15 cellular contexts compared by ENCODE assay signal in genomic region chr1:58812468-58812867, GRCh38. TPM values are rescaled to one million over a fixed set of nuclear protein-coding genes. Genes with fewer than 3 reads are reported as not detected.
DNase-seq lines count a peak whose midpoint lies in the region; ATAC-seq, FAIRE-seq and TF ChIP-seq lines count a peak whose summit lies in the region.
"Had no signal": no experiment of that assay in that cellular context is flagged by ENCODE, and none has a peak within 500 bp of the region (broad histone marks: within the 10 kb centered on the region; RNA-seq: fewer than 3 reads in every experiment).

No MANE protein-coding gene starts in this region.

- intact Hi-C loops in IMR-90 (cut with micrococcal nuclease) (no loop called here), endothelial cell of umbilical vein (cut with micrococcal nuclease) (no loop called here), mucosa of descending colon (cut with DNase I, micrococcal nuclease) (no loop called here)

- H3K27me3 ChIP-seq in CD4-positive, CD25-positive, alpha-beta regulatory T cell (ENCODE audit: control insufficient read depth, insufficient read depth, low read length) = no peaks in the 10 kb centered on the region
- H3K27me3 ChIP-seq in IMR-90 (ENCODE audit: control insufficient read depth, insufficient read depth, low read length) (no peaks in the 10 kb centered on the region), endothelial cell of umbilical vein (ENCODE audit: control insufficient read depth in 2 of 2, insufficient read depth in 2 of 2, low read length in 2 of 2) (no peaks in the 10 kb centered on the region), right atrium auricular region (no peaks in the 10 kb centered on the region)
- H3K27me3 ChIP-seq: heart right ventricle, Peyer's patch had no signal

- H3K36me3 ChIP-seq in CD4-positive, CD25-positive, alpha-beta regulatory T cell (ENCODE audit: control insufficient read depth, insufficient read depth, low read length) = no peaks in the 10 kb centered on the region
- H3K36me3 ChIP-seq in IMR-90 (ENCODE audit: control insufficient read depth, insufficient read depth, low read length) (no peaks in the 10 kb centered on the region), endothelial cell of umbilical vein (ENCODE audit: control insufficient read depth in 2 of 2, extremely low read depth in 1 of 2, insufficient read depth in 2 of 2, low read length in 2 of 2) (no peaks in the 10 kb centered on the region), mucosa of descending colon (ENCODE audit: low read depth) (peaks cover 3% of the 10 kb centered on the region), right atrium auricular region (no peaks in the 10 kb centered on the region)
- H3K36me3 ChIP-seq: heart right ventricle, Peyer's patch had no signal

- no CpG with 5 or more reads among the region's 3 CpGs for WGBS in IMR-90 (ENCODE audit: extremely low coverage in 2 of 2, insufficient read length in 1 of 2), 2 experiments

- peaks cover 8% of the 10 kb centered on the region; the same call in 1 of the 2 replicates for H3K9me1 ChIP-seq in IMR-90 (ENCODE audit: insufficient read depth, low read length)
- H3K9me1 ChIP-seq in endothelial cell of umbilical vein (replicated peaks; ENCODE audit: control insufficient read depth, extremely low read depth, insufficient read depth, low read length) = no peaks in the 10 kb centered on the region

- no peak for ATAC-seq in CD4-positive, CD25-positive, alpha-beta regulatory T cell (ENCODE audit: low read depth in 2 of 2)
- ATAC-seq in IMR-90 (ENCODE audit: low read depth) (no peak), mucosa of descending colon (no peak), GM21515 (IDR thresholded peaks at IDR 0.05; ENCODE audit: unreplicated experiment) (no peak)
- no peak for ATAC-seq in natural killer cell treated with Interleukin-12 subunit alpha and Interleukin-12 subunit beta and Interleukin-15 and Interleukin-18, amount 100 ng/mL, for 72 hours
- ATAC-seq: esophagus mucosa, heart right ventricle had no signal

- dilution Hi-C loops in IMR-90 (cut with HindIII; ENCODE audit: low sequenced_read_pairs, unreplicated experiment) (no loop called here), endothelial cell of umbilical vein (cut with MboI; ENCODE audit: extremely low pct_ligation_motif_present, low sequenced_read_pairs) (no loop called here)

- TF ChIP-seq POLR2A in IMR-90 (IDR thresholded peaks at IDR 0.05; ENCODE audit: low read depth, low read length) = no peak
- TF ChIP-seq POLR2A in endothelial cell of umbilical vein (IDR thresholded peaks at IDR 0.05; ENCODE audit: low read depth, low read length) = no peak

- no peak overlapping the region for H3K56ac ChIP-seq in IMR-90 (ENCODE audit: extremely low read depth, insufficient read depth, low read length)

- H4K8ac ChIP-seq in IMR-90 (ENCODE audit: low read depth in 2 of 2, low read length in 2 of 2) = no peak overlapping the region

- in situ Hi-C loops in IMR-90 (cut with MboI; ENCODE audit: low sequenced_read_pairs) = loop anchor here (10.0 kb wide), 1 partner anchor 332 kb away; no protein-coding TSS in a partner anchor

- no peak overlapping the region for H4K91ac ChIP-seq in IMR-90 (ENCODE audit: insufficient read depth, low read depth, low read length)

- CTCF ChIA-PET in IMR-90 (lab: Yijun Ruan, JAX) (interaction anchor here (0.6 kb wide), 1 partner anchor 322 kb away, joined by 3 read pairs; no protein-coding TSS in a partner anchor), endothelial cell of umbilical vein (lab: Charles Lee) (no interaction called here)

- H2AK5ac ChIP-seq in IMR-90 (ENCODE audit: low read depth, low read length) = peak overlapping the region; percentile 49; the same call in 1 of the 2 replicates

- H3K4ac ChIP-seq in IMR-90 (ENCODE audit: low read depth, low read length) = no peak overlapping the region

- no peak for FAIRE-seq in endothelial cell of umbilical vein (lab: Jason Lieb, UNC)

- H3K4me1 ChIP-seq in CD4-positive, CD25-positive, alpha-beta regulatory T cell (ENCODE audit: control insufficient read depth, insufficient read depth, low read length, poor library complexity, severe bottlenecking) = peaks cover 43% of the 10 kb centered on the region
- peaks cover 13% of the 10 kb centered on the region for H3K4me1 ChIP-seq in IMR-90 (ENCODE audit: control insufficient read depth, insufficient read depth, low read length)
- peaks cover 46% of the 10 kb centered on the region for H3K4me1 ChIP-seq in endothelial cell of umbilical vein (ENCODE audit: control insufficient read depth, extremely low read depth, insufficient read depth, low read length)
- H3K4me1 ChIP-seq in mucosa of descending colon (ENCODE audit: low read depth) = peaks cover 31% of the 10 kb centered on the region
- peaks cover 0 to 34% of the 10 kb centered on the region in 2 donors for H3K4me1 ChIP-seq in right atrium auricular region

- peak overlapping the region; percentile 22 to 94 (median 83) for H3K27ac Mint-ChIP-seq in CD4-positive, CD25-positive, alpha-beta regulatory T cell
- H3K27ac Mint-ChIP-seq in natural killer cell treated with Interleukin-12 subunit alpha and Interleukin-12 subunit beta and Interleukin-15 and Interleukin-18, amount 100 ng/mL, for 72 hours = peak overlapping the region; percentile 10 to 23

- H3K79me2 ChIP-seq in endothelial cell of umbilical vein (ENCODE audit: control insufficient read depth, insufficient read depth, low read length) = no peaks in the 10 kb centered on the region

- 0 out of 2 replicates have a peak overlapping the region, but pooled peaks have one; percentile 22 for H2BK120ac ChIP-seq in IMR-90 (ENCODE audit: low read depth, low read length)

- no peak overlapping the region for H3K27ac ChIP-seq in CD4-positive, CD25-positive, alpha-beta regulatory T cell (ENCODE audit: insufficient read depth, low read length, poor library complexity, severe bottlenecking)
- H3K27ac ChIP-seq in IMR-90 (ENCODE audit: insufficient read depth, low read length) (no peak overlapping the region), endothelial cell of umbilical vein (ENCODE audit: insufficient read depth, low read depth, low read length) (no peak overlapping the region), right atrium auricular region (no peak overlapping the region)

- no peak for TF ChIP-seq CTCF in IMR-90 (conservative IDR thresholded peaks at IDR 0.05; ENCODE audit: low read depth, low read length)
- TF ChIP-seq CTCF in endothelial cell of umbilical vein (IDR thresholded peaks at IDR 0.05; ENCODE audit: extremely low read depth in 1 of 2, insufficient read depth in 1 of 2, low read depth in 1 of 2, low read length in 2 of 2) = no peak
- TF ChIP-seq CTCF in mucosa of descending colon (IDR thresholded peaks at IDR 0.05) = no peak
- no peak for TF ChIP-seq CTCF in right atrium auricular region (IDR thresholded peaks at IDR 0.05)

- peaks cover 20 to 53% (median 32%) of the 10 kb centered on the region in 4 donors for H3K4me1 Mint-ChIP-seq in CD4-positive, CD25-positive, alpha-beta regulatory T cell
- H3K4me1 Mint-ChIP-seq in natural killer cell treated with Interleukin-12 subunit alpha and Interleukin-12 subunit beta and Interleukin-15 and Interleukin-18, amount 100 ng/mL, for 72 hours (ENCODE audit: low read depth in 2 of 2) = peaks cover 38 to 43% of the 10 kb centered on the region in 2 donors

- BruUV-seq in IMR-90 (replicated peaks; lab: Mats Ljungman, UMichigan) (no TSS peak), endothelial cell of umbilical vein (replicated peaks; lab: Mats Ljungman, UMichigan) (no TSS peak)

- H3K27me3 Mint-ChIP-seq in CD4-positive, CD25-positive, alpha-beta regulatory T cell = no peaks in the 10 kb centered on the region
- no peaks in the 10 kb centered on the region for H3K27me3 Mint-ChIP-seq in natural killer cell treated with Interleukin-12 subunit alpha and Interleukin-12 subunit beta and Interleukin-15 and Interleukin-18, amount 100 ng/mL, for 72 hours

- peak overlapping the region; percentile 15 for H3K4me3 ChIP-seq in CD4-positive, CD25-positive, alpha-beta regulatory T cell (ENCODE audit: low read depth, low read length)
- no peak overlapping the region for H3K4me3 ChIP-seq in IMR-90 (ENCODE audit: insufficient read depth, low read depth, low read length)
- no peak overlapping the region for H3K4me3 ChIP-seq in endothelial cell of umbilical vein (replicated peaks in 1 of 3; ENCODE audit: insufficient read depth in 1 of 3, low read depth in 1 of 3, low read length in 3 of 3)
- no peak overlapping the region for H3K4me3 ChIP-seq in mucosa of descending colon
- H3K4me3 ChIP-seq in right atrium auricular region = no peak overlapping the region
- H3K4me3 ChIP-seq: heart right ventricle, Peyer's patch had no signal

- H3K79me1 ChIP-seq in IMR-90 (ENCODE audit: low read depth in 1 of 2, low read length in 2 of 2) = peaks cover 0 to 8% of the 10 kb centered on the region in 2 experiments; a peak in 2 of 4 replicates

- no peak overlapping the region for H2BK5ac ChIP-seq in IMR-90 (ENCODE audit: low read depth, low read length, poor library complexity, severe bottlenecking)

- DNase-seq in CD4-positive, CD25-positive, alpha-beta regulatory T cell = no peak
- DNase-seq in IMR-90 (no peak), endothelial cell of umbilical vein (ENCODE audit: low read depth, low spot score) (peak; percentile 42), mucosa of descending colon (no peak), NCI-H510A (lab: John Stamatoyannopoulos, UW) (no peak), right atrium auricular region (ENCODE audit: low spot score) (no peak)
- no peak for DNase-seq in natural killer cell treated with Interleukin-12 subunit alpha and Interleukin-12 subunit beta and Interleukin-15 and Interleukin-18, amount 100 ng/mL, for 72 hours (ENCODE audit: low spot score)
- DNase-seq: activated CD8-positive, alpha-beta memory T cell treated with anti-CD3 and anti-CD28 coated beads, Interleukin-2, amount 50 U/mL, for 48 hours; heart right ventricle; NCI-H2081; NCI-H526 treated with DMSO at 0.1 percent for 48 hours; trophoblast cell had no signal

- POLR2A ChIA-PET in IMR-90 (lab: Charles Lee; ENCODE audit: unreplicated experiment) = no interaction called here
- POLR2A ChIA-PET in endothelial cell of umbilical vein (lab: Charles Lee) = no interaction called here

- H2BK15ac ChIP-seq in IMR-90 (ENCODE audit: low read depth, low read length) = 0 out of 3 replicates have a peak overlapping the region, but pooled peaks have one; percentile 49

- H3K9ac ChIP-seq in IMR-90 (ENCODE audit: low read depth, low read length) = no peak overlapping the region
- no peak overlapping the region for H3K9ac ChIP-seq in endothelial cell of umbilical vein (replicated peaks; ENCODE audit: extremely low read depth, insufficient read depth, low read length)

- no peak overlapping the region for H2AFZ ChIP-seq in IMR-90 (replicated peaks; ENCODE audit: low read length, poor library complexity)
- H2AFZ ChIP-seq in endothelial cell of umbilical vein (ENCODE audit: low read depth, low read length) = no peak overlapping the region

- peak overlapping the region; percentile 11 to 64 (median 42) for H3K4me3 Mint-ChIP-seq in CD4-positive, CD25-positive, alpha-beta regulatory T cell
- H3K4me3 Mint-ChIP-seq in natural killer cell treated with Interleukin-12 subunit alpha and Interleukin-12 subunit beta and Interleukin-15 and Interleukin-18, amount 100 ng/mL, for 72 hours = peak overlapping the region; percentile 33

- no peak overlapping the region for H3K18ac ChIP-seq in IMR-90 (ENCODE audit: low read depth, low read length)

- H3K14ac ChIP-seq in IMR-90 (replicated peaks; ENCODE audit: low read depth, low read length) = peak overlapping the region; percentile 1; the same call in 1 of the 2 replicates

- H4K20me1 ChIP-seq in IMR-90 (ENCODE audit: insufficient read depth, low read length) (no peaks in the 10 kb centered on the region), endothelial cell of umbilical vein (replicated peaks; ENCODE audit: control insufficient read depth, extremely low read depth, insufficient read depth, low read length) (no peaks in the 10 kb centered on the region)

- H3K9me3 ChIP-seq in CD4-positive, CD25-positive, alpha-beta regulatory T cell (ENCODE audit: control insufficient read depth in 2 of 2, low read length in 2 of 2) = no peaks in the 10 kb centered on the region
- H3K9me3 ChIP-seq in IMR-90 (ENCODE audit: control insufficient read depth, insufficient read depth, low read length) (no peaks in the 10 kb centered on the region), endothelial cell of umbilical vein (replicated peaks; ENCODE audit: control insufficient read depth, insufficient read depth, low read length) (no peaks in the 10 kb centered on the region), mucosa of descending colon (no peaks in the 10 kb centered on the region), right atrium auricular region (no peaks in the 10 kb centered on the region)
- H3K9me3 ChIP-seq: heart right ventricle, Peyer's patch had no signal

- H4K5ac ChIP-seq in IMR-90 (ENCODE audit: low read depth, low read length) = no peak overlapping the region

- no peaks in the 10 kb centered on the region for H3K36me3 Mint-ChIP-seq in CD4-positive, CD25-positive, alpha-beta regulatory T cell
- H3K36me3 Mint-ChIP-seq in natural killer cell treated with Interleukin-12 subunit alpha and Interleukin-12 subunit beta and Interleukin-15 and Interleukin-18, amount 100 ng/mL, for 72 hours = no peaks in the 10 kb centered on the region

- TF ChIP-seq RAD21 in IMR-90 (IDR thresholded peaks at IDR 0.05; ENCODE audit: low read length) = no peak

- H3K9me3 Mint-ChIP-seq in CD4-positive, CD25-positive, alpha-beta regulatory T cell = no peaks in the 10 kb centered on the region
- H3K9me3 Mint-ChIP-seq in natural killer cell treated with Interleukin-12 subunit alpha and Interleukin-12 subunit beta and Interleukin-15 and Interleukin-18, amount 100 ng/mL, for 72 hours = no peaks in the 10 kb centered on the region

- no peak overlapping the region for H2AK9ac ChIP-seq in IMR-90 (replicated peaks; ENCODE audit: low read depth, low read length, poor library complexity)

- no peak overlapping the region for H3K23ac ChIP-seq in IMR-90 (ENCODE audit: low read depth, low read length)

- H3K4me2 ChIP-seq in IMR-90 (ENCODE audit: low read depth, low read length) = no peak overlapping the region
- no peak overlapping the region for H3K4me2 ChIP-seq in endothelial cell of umbilical vein (ENCODE audit: insufficient read depth, low read length)

- peak overlapping the region; percentile 30; the same call in 1 of the 2 replicates for H2BK20ac ChIP-seq in IMR-90 (ENCODE audit: low read depth, low read length)

RNA-seq across cellular contexts. Expression of gene JUN, which starts 28.6 kb away (rescaled TPM):
- 1,538 TPM for total RNA-seq in CD4-positive, CD25-positive, alpha-beta regulatory T cell
- 10 to 100 TPM; 41.3 to 73.3 (median 48.6) TPM for polyA plus RNA-seq in CD4-positive, CD25-positive, alpha-beta regulatory T cell
- 46.6 and 51.1 TPM in 2 replicates for total RNA-seq in IMR-90 (2012; rRNA removed)
- polyA plus RNA-seq in IMR-90 (2012; rRNA removed) = 86.9 and 89.1 TPM in 2 replicates
- 80.5 and 108 TPM in 2 replicates for polyA plus RNA-seq in IMR-90 (2012; cell fraction: cytosol; rRNA removed)
- 85.4 and 184 TPM in 2 replicates for polyA plus RNA-seq in IMR-90 (2012; cell fraction: nucleus; rRNA removed; ENCODE audit: low replicate concordance)
- total RNA-seq in endothelial cell of umbilical vein = 81.1 and 88.3 TPM in 2 replicates
- 80.0 and 89.3 TPM in 2 replicates for polyA plus RNA-seq in endothelial cell of umbilical vein
- 57.8 and 84.1 TPM in 2 replicates for polyA plus RNA-seq in endothelial cell of umbilical vein (2011; cell fraction: cytosol; rRNA removed)
- 130 and 140 TPM in 2 replicates for polyA plus RNA-seq in endothelial cell of umbilical vein (2011; cell fraction: nucleus; rRNA removed)
- 67.6 and 99.1 TPM in 2 replicates for polyA plus RNA-seq in endothelial cell of umbilical vein (2012)
- polyA minus RNA-seq in endothelial cell of umbilical vein = 50.1 and 61.0 TPM in 2 replicates
- 12.2 TPM for polyA minus RNA-seq in endothelial cell of umbilical vein (2011; cell fraction: cytosol; rRNA and poly(A)+ RNA removed)
- 92.9 and 191 TPM in 2 replicates for polyA minus RNA-seq in endothelial cell of umbilical vein (2011; cell fraction: nucleus; rRNA and poly(A)+ RNA removed)
- 10 to 100 TPM; 62.2 to 90.1 TPM for total RNA-seq in natural killer cell treated with Interleukin-12 subunit alpha and Interleukin-12 subunit beta and Interleukin-15 and Interleukin-18, amount 100 ng/mL, for 72 hours
- 100 to 1,000 TPM; 138 to 303 (median 153) TPM for total RNA-seq in mucosa of descending colon
- 100 to 1,000 TPM in 1 of 2 donors, 10 to 100 TPM in 1; 74.3 to 199 TPM for total RNA-seq in right atrium auricular region
